10 cellular contexts compared by ENCODE assay signal in genomic region chr9:96651626-96652025, GRCh38. TPM values are rescaled to one million over a fixed set of nuclear protein-coding genes. Genes with fewer than 3 reads are reported as not detected.
A peak's percentile ranks its signal among the peaks of the same experiment; 100 is the strongest.
DNase-seq lines count a peak whose midpoint lies in the region; ATAC-seq and TF ChIP-seq lines count a peak whose summit lies in the region.
"Had no signal": no experiment of that assay in that cellular context is flagged by ENCODE, and none has a peak within 500 bp of the region (broad histone marks: within the 10 kb centered on the region; RNA-seq: fewer than 3 reads in every experiment).

No MANE protein-coding gene starts in this region.

- ATAC-seq in GM21528 (IDR thresholded peaks at IDR 0.05; ENCODE audit: low FRiP score, unreplicated experiment): no peak
- ATAC-seq: stimulated activated memory B cell treated with anti-CD40 and anti-IgM and Interleukin-4, amounts not matched to agents 10 μg/mL and 1 μg/mL and 100 μg/mL, for 72 hours had no signal

- intact Hi-C loops in prostate gland (cut with DNase I): loop anchor here (5.0 kb wide), 2 partner anchors 34 to 84 kb away; partner anchors contain the start of gene CDC14B
- intact Hi-C loops in vagina (cut with DNase I): loop anchor here (10.0 kb wide), 1 partner anchor 237 kb away; the partner anchor contains the start of gene ZNF367

- no peak overlapping the region for H3K27ac ChIP-seq in prostate gland
- no peak overlapping the region for H3K27ac ChIP-seq in vagina
- H3K27ac ChIP-seq: BLaER1 had no signal

- H3K4me1 ChIP-seq in prostate gland (replicated peaks) (no peaks in the 10 kb centered on the region), vagina (peaks cover 25% of the 10 kb centered on the region)

- peak; percentile 5 for DNase-seq in NCI-H146 treated with DMSO at 0.1 percent for 48 hours (lab: John Stamatoyannopoulos, UW; ENCODE audit: unreplicated experiment)
- no peak for DNase-seq in NCI-H146 (lab: John Stamatoyannopoulos, UW)
- DNase-seq in NCI-H1105 (lab: John Stamatoyannopoulos, UW): peak; percentile 2
- DNase-seq in cardiac fibroblast (ENCODE audit: low read depth in 2 of 2): peak; percentile 50 to 56
- DNase-seq in prostate gland (ENCODE audit: low spot score): no peak
- DNase-seq in vagina (ENCODE audit: extremely low spot score in 2 of 2): no peak
- no peak for DNase-seq in NCI-H2227 treated with DMSO at 0.1 percent for 48 hours (lab: John Stamatoyannopoulos, UW)

- H3K9me3 ChIP-seq in prostate gland (no peaks in the 10 kb centered on the region), vagina (no peaks in the 10 kb centered on the region)
- H3K9me3 ChIP-seq: BLaER1 had no signal

- TF ChIP-seq CTCF in cardiac fibroblast (IDR thresholded peaks at IDR 0.05; ENCODE audit: low read depth, low read length) (peak; percentile 58), prostate gland (IDR thresholded peaks at IDR 0.05) (peak in 3 of 4 experiments; percentile 15 to 44 (median 27)), vagina (IDR thresholded peaks at IDR 0.05) (no peak)

- no peaks in the 10 kb centered on the region for H3K27me3 ChIP-seq in prostate gland (replicated peaks; ENCODE audit: insufficient read depth)
- no peaks in the 10 kb centered on the region for H3K27me3 ChIP-seq in vagina
- H3K27me3 ChIP-seq: BLaER1 had no signal

- H3K4me3 ChIP-seq in cardiac fibroblast (replicated peaks in 1 of 2; ENCODE audit: low read depth in 2 of 2, low read length in 2 of 2) (no peak overlapping the region), prostate gland (no peak overlapping the region), vagina (no peak overlapping the region)
- H3K4me3 ChIP-seq: BLaER1 had no signal

- TF ChIP-seq POLR2A in prostate gland (IDR thresholded peaks at IDR 0.05) (no peak), vagina (IDR thresholded peaks at IDR 0.05) (no peak)

- H3K36me3 ChIP-seq in prostate gland: peaks cover 0 to 4% of the 10 kb centered on the region in 2 donors
- peaks cover 0 to 38% of the 10 kb centered on the region in 2 donors for H3K36me3 ChIP-seq in vagina

RNA-seq across cellular contexts. Expression of gene PRXL2C, which starts 3.5 kb away (rescaled TPM):
- total RNA-seq in prostate gland: 10 to 100 TPM; 14.3 to 14.6 TPM
- total RNA-seq in vagina: 15.0 TPM

RNA-seq across cellular contexts. Expression of gene CDC14B, which starts 32.0 kb away (rescaled TPM):
- 10 to 100 TPM; 27.0 to 34.7 TPM for total RNA-seq in prostate gland
- total RNA-seq in vagina: 15.7 TPM

Comparison
In these comparisons a context has a peak if more than half of its experiments do, and no peak if none do; other contexts are left out.
1. DNase-seq: peak in NCI-H146 treated with DMSO at 0.1 percent for 48 hours (single experiment), NCI-H1105 (single experiment) and cardiac fibroblast (2 of 2); none in NCI-H146 (single experiment), prostate gland (single experiment), vagina (0 of 2) and NCI-H2227 treated with DMSO at 0.1 percent for 48 hours (single experiment).
2. CTCF ChIP-seq: peak in cardiac fibroblast (single experiment) and prostate gland (3 of 4); none in vagina (0 of 3).